16 cellular contexts compared by ENCODE assay signal in genomic region chr11:41189711-41190477, GRCh38.
"Had no signal": no experiment of that assay in that cellular context is flagged by ENCODE, and none has a peak within 500 bp of the region (broad histone marks: within the 10 kb centered on the region; RNA-seq: fewer than 3 reads in every experiment).

No MANE protein-coding gene starts in this region.

- H3K27ac ChIP-seq: ascending aorta, breast epithelium, epithelial cell of prostate, heart left ventricle, skin epidermis, transverse colon had no signal

- H3K27me3 ChIP-seq: ascending aorta, breast epithelium, heart left ventricle, transverse colon had no signal

- H3K4me1 ChIP-seq: ascending aorta, breast epithelium, heart left ventricle, transverse colon had no signal

- ATAC-seq: heart left ventricle, natural killer cell had no signal

- H3K36me3 ChIP-seq: ascending aorta, breast epithelium, heart left ventricle, transverse colon had no signal

- H3K9me3 ChIP-seq: ascending aorta, transverse colon had no signal

- H3K4me3 ChIP-seq: ascending aorta, breast epithelium, heart left ventricle, skin epidermis, transverse colon had no signal

- DNase-seq: activated CD4-positive, alpha-beta T cell treated with anti-CD3 and anti-CD28 coated beads for 1 hour; activated CD4-positive, alpha-beta T cell treated with anti-CD3 and anti-CD28 coated beads, Interleukin-2, amount 50 U/mL, for 4 hours; activated naive CD4-positive, alpha-beta T cell treated with anti-CD3 and anti-CD28 coated beads for 36 hours; activated T-cell treated with anti-CD3 and anti-CD28 coated beads for 4 hours; cerebellar nuclear complex; effector CD8-positive, alpha-beta T cell; heart left ventricle; natural killer cell; stimulated activated CD4-positive, alpha-beta T cell treated with anti-CD3 and anti-CD28 coated beads, Interleukin-15, amount 100 ng/mL, for 24 hours; stimulated activated CD4-positive, alpha-beta T cell treated with anti-CD3 and anti-CD28 coated beads, Interleukin-4, amount 100 ng/mL, for 24 hours; stimulated activated naive CD4-positive, alpha-beta T cell; transverse colon had no signal
